Comparison of ENCODE assay signal across 8 cellular contexts in genomic region chr22:31626427-31627150, GRCh38. TPM values are rescaled to one million over a fixed set of nuclear protein-coding genes. Genes with fewer than 3 reads are reported as not detected.
DNase-seq lines count a peak whose midpoint lies in the region; ATAC-seq and TF ChIP-seq lines count a peak whose summit lies in the region.

No MANE protein-coding gene starts in this region.

- in situ Hi-C loops in GM13977 (cut with MboI; ENCODE audit: low pct_unique_long_range_greater_than_20kb, low sequenced_read_pairs, unreplicated experiment): no loop called here

- peaks cover 0 to 16% (median 0%) of the 10 kb centered on the region in 3 donors for H3K36me3 Mint-ChIP-seq in CD8-positive, alpha-beta memory T cell
- H3K36me3 Mint-ChIP-seq in endothelial cell (ENCODE audit: low read depth, unreplicated experiment): peaks cover 16% of the 10 kb centered on the region
- peaks cover 6% of the 10 kb centered on the region for H3K36me3 Mint-ChIP-seq in osteocyte (ENCODE audit: unreplicated experiment)

- CTCF ChIA-PET in CD8-positive, alpha-beta memory T cell (lab: Charles Lee): no interaction called here

- H3K9me3 Mint-ChIP-seq in CD8-positive, alpha-beta memory T cell: no peaks in the 10 kb centered on the region
- H3K9me3 Mint-ChIP-seq in endothelial cell (ENCODE audit: unreplicated experiment): no peaks in the 10 kb centered on the region
- H3K9me3 Mint-ChIP-seq in osteocyte (ENCODE audit: unreplicated experiment): no peaks in the 10 kb centered on the region

- H2AFZ ChIP-seq in MM.1S (ENCODE audit: low read length): no peak overlapping the region

- H3K36me3 ChIP-seq in CD8-positive, alpha-beta memory T cell (ENCODE audit: insufficient read depth, low read length): no peaks in the 10 kb centered on the region
- H3K36me3 ChIP-seq in MM.1S (replicated peaks; ENCODE audit: insufficient read depth, low read length): no peaks in the 10 kb centered on the region

- no peaks in the 10 kb centered on the region; the same call in 1 of the 2 replicates for H4K20me1 ChIP-seq in MM.1S (ENCODE audit: insufficient read depth, low read length)

- H3K9me2 ChIP-seq in MM.1S (replicated peaks; ENCODE audit: insufficient read depth, low read length): no peaks in the 10 kb centered on the region

- no peaks in the 10 kb centered on the region for H3K27me3 Mint-ChIP-seq in CD8-positive, alpha-beta memory T cell
- peaks cover 24% of the 10 kb centered on the region for H3K27me3 Mint-ChIP-seq in endothelial cell (ENCODE audit: unreplicated experiment)
- H3K27me3 Mint-ChIP-seq in osteocyte (ENCODE audit: unreplicated experiment): no peaks in the 10 kb centered on the region

- H3K27ac ChIP-seq in CD8-positive, alpha-beta memory T cell (ENCODE audit: low read depth, low read length): peak overlapping the region; percentile 54
- no peak overlapping the region for H3K27ac ChIP-seq in MM.1S (ENCODE audit: low read length)

- no peak for DNase-seq in CD8-positive, alpha-beta memory T cell
- DNase-seq in OCI-M2 (lab: John Stamatoyannopoulos, UW; ENCODE audit: unreplicated experiment): peak; percentile 61
- no peak for DNase-seq in endothelial cell (ENCODE audit: low spot score)
- DNase-seq in osteocyte (ENCODE audit: extremely low spot score, unreplicated experiment): no peak
- DNase-seq in NCI-H69 (lab: John Stamatoyannopoulos, UW): no peak
- DNase-seq in MM.1S: no peak
- DNase-seq in GM13977 (ENCODE audit: low spot score): no peak

- H3K4me3 ChIP-seq in CD8-positive, alpha-beta memory T cell (ENCODE audit: low read length): no peak overlapping the region
- no peak overlapping the region for H3K4me3 ChIP-seq in MM.1S (ENCODE audit: low read length)

- no peaks in the 10 kb centered on the region for H3K27me3 ChIP-seq in CD8-positive, alpha-beta memory T cell (ENCODE audit: insufficient read depth, low read length, poor library complexity, severe bottlenecking)
- H3K27me3 ChIP-seq in MM.1S (replicated peaks; ENCODE audit: insufficient read depth, low read length): no peaks in the 10 kb centered on the region

- 0 out of 2 replicates have a peak, but pooled peaks cover 3% of the 10 kb centered on the region for H3F3A ChIP-seq in MM.1S (ENCODE audit: insufficient read depth, low read length)

- POLR2A ChIA-PET in CD8-positive, alpha-beta memory T cell (lab: Charles Lee): interaction anchor here (0.5 kb wide), 1 partner anchor 272 kb away, joined by 3 read pairs; no protein-coding TSS in a partner anchor

- no peaks in the 10 kb centered on the region for H3K9me3 ChIP-seq in CD8-positive, alpha-beta memory T cell (ENCODE audit: low read length)
- H3K9me3 ChIP-seq in MM.1S (replicated peaks; ENCODE audit: insufficient read depth, low read length): no peaks in the 10 kb centered on the region

- no peak for TF ChIP-seq CTCF in endothelial cell (IDR thresholded peaks at IDR 0.05; ENCODE audit: unreplicated experiment)
- TF ChIP-seq CTCF in osteocyte (IDR thresholded peaks at IDR 0.05): no peak
- no peak for TF ChIP-seq CTCF in MM.1S (IDR thresholded peaks at IDR 0.05; ENCODE audit: low read length)
- TF ChIP-seq CTCF in GM13977 (IDR thresholded peaks at IDR 0.05; ENCODE audit: extremely low read depth, insufficient read depth, missing control alignments): no peak

- peak overlapping the region; percentile 22 to 90 (median 82) for H3K27ac Mint-ChIP-seq in CD8-positive, alpha-beta memory T cell
- H3K27ac Mint-ChIP-seq in endothelial cell (ENCODE audit: unreplicated experiment) (peak overlapping the region; percentile 42), osteocyte (ENCODE audit: unreplicated experiment) (peak overlapping the region; percentile 72)

- H3K4me1 ChIP-seq in CD8-positive, alpha-beta memory T cell (ENCODE audit: insufficient read depth, low read length): peaks cover 36% of the 10 kb centered on the region
- peaks cover 8% of the 10 kb centered on the region; the same call in 1 of the 2 replicates for H3K4me1 ChIP-seq in MM.1S (ENCODE audit: low read length)

- peaks cover 26 to 74% (median 42%) of the 10 kb centered on the region in 3 donors for H3K4me1 Mint-ChIP-seq in CD8-positive, alpha-beta memory T cell
- H3K4me1 Mint-ChIP-seq in endothelial cell (ENCODE audit: unreplicated experiment): peaks cover 57% of the 10 kb centered on the region
- peaks cover 49% of the 10 kb centered on the region for H3K4me1 Mint-ChIP-seq in osteocyte (ENCODE audit: unreplicated experiment)

- no peak for ATAC-seq in HG02981 (IDR thresholded peaks at IDR 0.05; ENCODE audit: unreplicated experiment)

- H3K9ac ChIP-seq in MM.1S (ENCODE audit: low read length): no peak overlapping the region

- H3K79me2 ChIP-seq in MM.1S (ENCODE audit: low read length): peaks cover 99% of the 10 kb centered on the region

- peak overlapping the region in 1 of 7 donors; percentile 68 for H3K4me3 Mint-ChIP-seq in CD8-positive, alpha-beta memory T cell
- peak overlapping the region; percentile 71 for H3K4me3 Mint-ChIP-seq in endothelial cell (ENCODE audit: unreplicated experiment)
- no peak overlapping the region for H3K4me3 Mint-ChIP-seq in osteocyte (ENCODE audit: unreplicated experiment)

- no peak overlapping the region for H3K4me2 ChIP-seq in MM.1S (ENCODE audit: low read depth, low read length)

RNA-seq across cellular contexts. Expression of gene PISD, which starts 35.4 kb away (rescaled TPM):
- 10 to 100 TPM; 48.1 to 49.6 TPM for total RNA-seq in CD8-positive, alpha-beta memory T cell
- polyA plus RNA-seq in CD8-positive, alpha-beta memory T cell: 17.1 TPM
- 53.0 TPM for total RNA-seq in endothelial cell (ENCODE audit: unreplicated experiment)
- 32.9 and 36.2 TPM in 2 replicates for total RNA-seq in osteocyte
